1 cellular context compared by ENCODE assay signal in the genomic region with DNA sequence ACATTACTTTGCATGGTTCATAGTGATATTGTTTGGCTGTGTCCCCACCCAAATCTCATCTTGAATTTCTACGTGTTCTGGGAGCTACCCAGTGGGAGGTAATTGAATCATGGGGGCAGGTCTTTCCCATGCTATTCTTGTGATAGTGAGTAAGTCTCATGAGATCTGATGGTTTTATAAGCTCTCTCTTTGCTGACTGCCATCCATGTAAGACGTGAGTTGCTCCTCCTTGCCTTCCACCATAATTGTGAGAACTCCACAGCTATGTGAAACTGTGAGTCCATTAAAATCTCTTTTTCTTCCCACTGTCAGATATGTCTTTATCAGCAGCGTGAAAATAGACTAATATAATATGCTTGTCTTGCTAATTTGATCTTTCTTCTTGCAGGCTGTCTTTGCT.
TF ChIP-seq lines count a peak whose summit lies in the region.

No MANE protein-coding gene starts in this region.

TF ChIP-seq in HepG2, 621 proteins besides CTCF, POLR2A, EP300 and RAD21 (continued from another document):
- TF ChIP-seq, protein P1, sequence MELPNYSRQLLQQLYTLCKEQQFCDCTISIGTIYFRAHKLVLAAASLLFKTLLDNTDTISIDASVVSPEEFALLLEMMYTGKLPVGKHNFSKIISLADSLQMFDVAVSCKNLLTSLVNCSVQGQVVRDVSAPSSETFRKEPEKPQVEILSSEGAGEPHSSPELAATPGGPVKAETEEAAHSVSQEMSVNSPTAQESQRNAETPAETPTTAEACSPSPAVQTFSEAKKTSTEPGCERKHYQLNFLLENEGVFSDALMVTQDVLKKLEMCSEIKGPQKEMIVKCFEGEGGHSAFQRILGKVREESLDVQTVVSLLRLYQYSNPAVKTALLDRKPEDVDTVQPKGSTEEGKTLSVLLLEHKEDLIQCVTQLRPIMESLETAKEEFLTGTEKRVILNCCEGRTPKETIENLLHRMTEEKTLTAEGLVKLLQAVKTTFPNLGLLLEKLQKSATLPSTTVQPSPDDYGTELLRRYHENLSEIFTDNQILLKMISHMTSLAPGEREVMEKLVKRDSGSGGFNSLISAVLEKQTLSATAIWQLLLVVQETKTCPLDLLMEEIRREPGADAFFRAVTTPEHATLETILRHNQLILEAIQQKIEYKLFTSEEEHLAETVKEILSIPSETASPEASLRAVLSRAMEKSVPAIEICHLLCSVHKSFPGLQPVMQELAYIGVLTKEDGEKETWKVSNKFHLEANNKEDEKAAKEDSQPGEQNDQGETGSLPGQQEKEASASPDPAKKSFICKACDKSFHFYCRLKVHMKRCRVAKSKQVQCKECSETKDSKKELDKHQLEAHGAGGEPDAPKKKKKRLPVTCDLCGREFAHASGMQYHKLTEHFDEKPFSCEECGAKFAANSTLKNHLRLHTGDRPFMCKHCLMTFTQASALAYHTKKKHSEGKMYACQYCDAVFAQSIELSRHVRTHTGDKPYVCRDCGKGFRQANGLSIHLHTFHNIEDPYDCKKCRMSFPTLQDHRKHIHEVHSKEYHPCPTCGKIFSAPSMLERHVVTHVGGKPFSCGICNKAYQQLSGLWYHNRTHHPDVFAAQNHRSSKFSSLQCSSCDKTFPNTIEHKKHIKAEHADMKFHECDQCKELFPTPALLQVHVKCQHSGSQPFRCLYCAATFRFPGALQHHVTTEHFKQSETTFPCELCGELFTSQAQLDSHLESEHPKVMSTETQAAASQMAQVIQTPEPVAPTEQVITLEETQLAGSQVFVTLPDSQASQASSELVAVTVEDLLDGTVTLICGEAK (IDR thresholded peaks at IDR 0.05), result no peak
- TF ChIP-seq, protein P1 (CRISPR knock-in tag; IDR thresholded peaks at IDR 0.05), result no peak
